Comparison of ENCODE assay signal across 10 cellular contexts in the genomic region with DNA sequence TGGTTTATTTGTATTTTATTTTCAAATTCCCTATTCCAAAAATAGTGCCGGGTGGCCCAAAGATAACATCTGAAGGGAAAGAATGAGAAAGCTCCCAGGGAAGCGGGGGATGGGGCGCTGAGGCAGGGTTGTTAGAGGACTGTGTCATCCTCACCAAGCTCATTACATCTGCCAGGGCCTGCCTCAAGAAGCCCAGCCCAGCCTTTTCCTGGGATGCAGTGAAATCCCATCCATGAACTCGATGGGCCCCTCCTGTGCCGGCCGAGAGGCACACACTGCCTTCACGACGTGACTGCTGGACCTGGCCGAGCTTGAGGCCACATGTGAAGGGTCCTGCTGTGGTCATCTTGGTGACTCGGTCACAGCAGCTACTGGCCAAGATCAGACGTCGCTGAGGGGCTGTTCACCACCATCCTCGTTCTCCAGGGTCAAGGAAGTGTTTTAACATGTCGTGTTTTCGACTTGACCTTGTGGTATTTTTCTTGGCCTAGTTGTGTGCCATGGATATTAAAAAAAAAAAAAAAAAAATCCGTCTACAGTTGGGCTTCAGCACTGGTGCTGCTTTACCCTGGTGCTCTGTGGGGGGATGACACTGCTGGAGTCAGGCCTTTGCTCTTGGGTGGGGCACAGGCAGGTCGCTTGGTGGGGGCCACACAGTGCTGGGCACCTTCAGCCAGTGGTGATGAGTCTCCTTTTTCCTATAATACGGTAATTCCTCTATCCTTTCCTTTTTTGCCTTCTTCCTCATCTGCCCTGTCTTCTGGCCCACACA. TPM values are rescaled to one million over a fixed set of nuclear protein-coding genes. Genes with fewer than 3 reads are reported as not detected.
DNase-seq lines count a peak whose midpoint lies in the region; ATAC-seq and TF ChIP-seq lines count a peak whose summit lies in the region.
"Had no signal": no experiment of that assay in that cellular context is flagged by ENCODE, and none has a peak within 500 bp of the region (broad histone marks: within the 10 kb centered on the region; RNA-seq: fewer than 3 reads in every experiment).

No MANE protein-coding gene starts in this region.

- DNase-seq in A172 (ENCODE audit: low spot score) (peak; percentile 53), LHCN-M2 (ENCODE audit: low read depth) (peak; percentile 79), endothelial cell (ENCODE audit: low spot score) (no peak), mesothelial cell of epicardium (ENCODE audit: low spot score in 2 of 2, unreplicated experiment in 2 of 2) (no peak), HT-29 (ENCODE audit: low spot score) (no peak), NCI-H1092 treated with DMSO at 0.1 percent for 48 hours (lab: John Stamatoyannopoulos, UW) (no peak)
- DNase-seq: stimulated activated CD4-positive, alpha-beta T cell treated with anti-CD3 and anti-CD28 coated beads, Interleukin-4, amount 100 ng/mL, for 24 hours had no signal

- H3K4me3 Mint-ChIP-seq in endothelial cell (ENCODE audit: unreplicated experiment) (peak overlapping the region; percentile 81), mesothelial cell of epicardium (no peak overlapping the region)
- H3K4me3 Mint-ChIP-seq: T-helper 2 cell treated with Interferon-gamma antibody and Interleukin-4, amounts not matched to agents 5 μg/mL and 100 μg/mL, for 36 hours had no signal

- H3K9me3 Mint-ChIP-seq in endothelial cell (ENCODE audit: unreplicated experiment) (no peaks in the 10 kb centered on the region), mesothelial cell of epicardium (no peaks in the 10 kb centered on the region)
- H3K9me3 Mint-ChIP-seq: T-helper 2 cell treated with Interferon-gamma antibody and Interleukin-4, amounts not matched to agents 5 μg/mL and 100 μg/mL, for 36 hours had no signal

- peak overlapping the region; percentile 89 for H3K27ac Mint-ChIP-seq in endothelial cell (ENCODE audit: unreplicated experiment)
- H3K27ac Mint-ChIP-seq in mesothelial cell of epicardium = peak overlapping the region; percentile 39
- H3K27ac Mint-ChIP-seq: T-helper 2 cell treated with Interferon-gamma antibody and Interleukin-4, amounts not matched to agents 5 μg/mL and 100 μg/mL, for 36 hours had no signal

- H3K36me3 Mint-ChIP-seq in endothelial cell (ENCODE audit: low read depth, unreplicated experiment) (peaks cover 38% of the 10 kb centered on the region), mesothelial cell of epicardium (peaks cover 29% of the 10 kb centered on the region)

- ATAC-seq in HG02678 (IDR thresholded peaks at IDR 0.05; ENCODE audit: unreplicated experiment) (no peak), HG02571 (IDR thresholded peaks at IDR 0.05; ENCODE audit: unreplicated experiment) (no peak)

- peaks cover 59% of the 10 kb centered on the region for H3K4me1 Mint-ChIP-seq in endothelial cell (ENCODE audit: unreplicated experiment)
- H3K4me1 Mint-ChIP-seq in mesothelial cell of epicardium = peaks cover 45% of the 10 kb centered on the region

- peaks cover 11% of the 10 kb centered on the region for H3K27me3 Mint-ChIP-seq in endothelial cell (ENCODE audit: unreplicated experiment)
- H3K27me3 Mint-ChIP-seq in mesothelial cell of epicardium (ENCODE audit: low read depth) = no peaks in the 10 kb centered on the region

- TF ChIP-seq CTCF in endothelial cell (IDR thresholded peaks at IDR 0.05; ENCODE audit: unreplicated experiment) (no peak), mesothelial cell of epicardium (IDR thresholded peaks at IDR 0.05; ENCODE audit: unreplicated experiment) (no peak)

RNA-seq across cellular contexts. Expression of a gene that starts 4.9 kb away (rescaled TPM):
- total RNA-seq in A172 (2014; rRNA removed; shearing (Covaris generic)) = 17.4 and 23.5 TPM in 2 replicates
- total RNA-seq in LHCN-M2 (2014; rRNA removed) (24.6 and 29.2 TPM in 2 replicates), endothelial cell (ENCODE audit: unreplicated experiment) (17.1 TPM), mesothelial cell of epicardium (14.9 to 16.3 TPM (median 15.5 TPM) in 3 replicates)
- 18.3 TPM for polyA plus RNA-seq in LHCN-M2 (2012)
- 7.3 and 7.7 TPM in 2 replicates for total RNA-seq in HT-29 (2014; rRNA removed; shearing (Covaris generic))

RNA-seq across cellular contexts. Expression of a gene that starts 22.2 kb away (rescaled TPM):
- total RNA-seq in A172 (2014; rRNA removed; shearing (Covaris generic)) = 4.6 and 7.2 TPM in 2 replicates
- 9.6 and 12.9 TPM in 2 replicates for total RNA-seq in LHCN-M2 (2014; rRNA removed)
- 30.0 TPM for polyA plus RNA-seq in LHCN-M2 (2012)
- 53.9 TPM for total RNA-seq in endothelial cell (ENCODE audit: unreplicated experiment)
- total RNA-seq in mesothelial cell of epicardium = 99.1 to 107 TPM (median 106 TPM) in 3 replicates
- 64.3 and 71.6 TPM in 2 replicates for total RNA-seq in HT-29 (2014; rRNA removed; shearing (Covaris generic))

Comparison
In these comparisons a context has a peak if more than half of its experiments do, and no peak if none do; other contexts are left out.
1. DNase-seq: peak in A172 (single experiment) and LHCN-M2 (single experiment); none in endothelial cell (single experiment), mesothelial cell of epicardium (0 of 2), HT-29 (single experiment) and NCI-H1092 treated with DMSO at 0.1 percent for 48 hours (single experiment).